1 cellular context compared by ENCODE assay signal in the genomic region with DNA sequence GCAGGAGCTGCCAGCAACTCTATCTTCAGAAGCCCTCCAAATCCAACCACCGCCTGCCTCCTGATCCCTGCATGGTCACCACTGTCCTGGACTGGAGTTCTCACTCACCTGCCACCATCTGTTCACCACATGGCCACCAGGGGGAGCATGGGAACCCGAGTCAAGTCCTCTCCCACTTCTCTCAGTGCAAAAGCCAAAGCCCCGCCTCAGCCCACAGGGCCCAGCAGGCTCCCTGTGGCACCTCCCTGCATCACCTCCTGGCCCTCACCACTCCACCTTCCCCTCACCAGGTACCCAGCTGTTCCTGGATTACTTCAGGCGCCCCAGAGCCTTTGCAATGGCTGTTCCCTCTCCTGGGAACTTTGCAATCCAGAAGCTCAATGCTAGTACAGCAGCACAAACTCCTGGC.
TF ChIP-seq lines count a peak whose summit lies in the region.

No MANE protein-coding gene starts in this region.

TF ChIP-seq in H1, 55 proteins besides CTCF, POLR2A, EP300 and RAD21:
- TF ChIP-seq TAF1 (IDR thresholded peaks at IDR 0.05; ENCODE audit: low read depth, low read length) = 0 out of 2 replicates have a peak, but pooled peaks have one; percentile 20
- TF ChIP-seq, protein P1, sequence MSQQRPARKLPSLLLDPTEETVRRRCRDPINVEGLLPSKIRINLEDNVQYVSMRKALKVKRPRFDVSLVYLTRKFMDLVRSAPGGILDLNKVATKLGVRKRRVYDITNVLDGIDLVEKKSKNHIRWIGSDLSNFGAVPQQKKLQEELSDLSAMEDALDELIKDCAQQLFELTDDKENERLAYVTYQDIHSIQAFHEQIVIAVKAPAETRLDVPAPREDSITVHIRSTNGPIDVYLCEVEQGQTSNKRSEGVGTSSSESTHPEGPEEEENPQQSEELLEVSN (IDR thresholded peaks at IDR 0.05) = no peak
- peak; percentile 57; the same call in 1 of the 2 replicates for TF ChIP-seq POLR2AphosphoS5 (IDR thresholded peaks at IDR 0.05; ENCODE audit: low read depth, low read length)
- TF ChIP-seq KDM1A (IDR thresholded peaks at IDR 0.05; ENCODE audit: borderline replicate concordance, low read length) = peak; percentile 11; the same call in 1 of the 2 replicates
- no peak for TF ChIP-seq BRCA1 (IDR thresholded peaks at IDR 0.05; ENCODE audit: low read depth, low read length)
- TF ChIP-seq GABPA (IDR thresholded peaks at IDR 0.05; ENCODE audit: borderline replicate concordance, insufficient read depth, low read length) = 0 out of 2 replicates have a peak, but pooled peaks have one; percentile 48
- TF ChIP-seq CREB1 (IDR thresholded peaks at IDR 0.05) = peak; percentile 56; the same call in 1 of the 2 replicates
- TF ChIP-seq, protein P2, sequence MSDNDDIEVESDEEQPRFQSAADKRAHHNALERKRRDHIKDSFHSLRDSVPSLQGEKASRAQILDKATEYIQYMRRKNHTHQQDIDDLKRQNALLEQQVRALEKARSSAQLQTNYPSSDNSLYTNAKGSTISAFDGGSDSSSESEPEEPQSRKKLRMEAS (IDR thresholded peaks at IDR 0.05) = peak; percentile 48; the same call in 1 of the 2 replicates
